ENCODE assay signal across 8 cellular contexts in the genomic region with DNA sequence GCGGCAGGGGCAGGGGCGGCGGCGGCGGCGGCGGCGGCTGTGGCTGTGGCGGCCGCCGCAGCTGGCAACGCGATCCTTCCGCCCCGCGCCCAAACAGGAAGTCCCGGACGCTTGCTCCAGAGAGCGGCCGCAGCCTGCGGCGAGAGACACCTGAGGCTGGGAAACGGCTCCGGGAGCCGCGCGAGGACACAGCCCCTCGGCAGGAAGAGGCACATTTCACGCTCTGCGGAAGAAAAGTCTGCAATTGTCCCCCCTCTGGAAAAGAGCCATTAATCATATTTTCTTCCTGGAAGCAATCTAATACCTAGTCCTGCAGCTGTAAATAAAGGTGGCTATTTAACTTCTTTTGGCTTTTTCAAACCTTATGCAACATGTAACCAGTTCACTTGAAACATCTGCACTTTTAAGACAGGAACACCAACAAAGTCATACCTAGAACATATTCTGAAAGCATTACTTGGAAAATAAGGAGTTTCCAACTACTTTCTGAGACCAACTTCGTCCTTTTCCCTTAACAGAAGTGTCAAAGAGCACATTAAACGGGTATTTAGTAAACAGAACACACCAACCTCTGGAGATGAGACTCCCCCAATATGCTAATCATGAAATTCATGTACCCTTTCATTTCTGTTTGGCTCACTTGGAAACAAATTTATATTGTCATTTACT.
DNase-seq lines count a peak whose midpoint lies in the region; ATAC-seq and TF ChIP-seq lines count a peak whose summit lies in the region.

No MANE protein-coding gene starts in this region.

- H3K4me3 ChIP-seq in OCI-LY1 (ENCODE audit: low read depth, low read length, poor library complexity, severe bottlenecking) (peak overlapping the region; percentile 97), duodenal mucosa (ENCODE audit: low read depth in 1 of 2, low read length in 2 of 2) (peak overlapping the region; percentile 97 to 99)
- peak overlapping the region; percentile 30 for H3K4me3 ChIP-seq in naive thymus-derived CD4-positive, alpha-beta T cell (ENCODE audit: low read length)

- H3K9me3 ChIP-seq in OCI-LY1 (ENCODE audit: low read length) (no peaks in the 10 kb centered on the region), duodenal mucosa (ENCODE audit: control insufficient read depth in 1 of 2, low read length in 2 of 2) (no peaks in the 10 kb centered on the region)
- H3K9me3 ChIP-seq in naive thymus-derived CD4-positive, alpha-beta T cell (ENCODE audit: control insufficient read depth in 2 of 3, low read length in 3 of 3), result no peaks in the 10 kb centered on the region

- H3K27ac ChIP-seq in OCI-LY1 (ENCODE audit: low read depth, low read length, poor library complexity, severe bottlenecking), result peak overlapping the region; percentile 96
- H3K27ac ChIP-seq in duodenal mucosa (ENCODE audit: low read depth, low read length), result peak overlapping the region; percentile 98
- peak overlapping the region; percentile 96 for H3K27ac ChIP-seq in naive thymus-derived CD4-positive, alpha-beta T cell (ENCODE audit: low read depth, low read length)

- peaks cover 2% of the 10 kb centered on the region; the same call in 1 of the 2 replicates for H4K20me1 ChIP-seq in OCI-LY1 (ENCODE audit: insufficient read depth, low read length)

- peak; percentile 72 for DNase-seq in NCI-H2227 treated with DMSO at 0.1 percent for 48 hours (lab: John Stamatoyannopoulos, UW)
- DNase-seq in NCI-H2227 (lab: John Stamatoyannopoulos, UW; ENCODE audit: unreplicated experiment), result no peak
- no peak for DNase-seq in naive thymus-derived CD4-positive, alpha-beta T cell
- DNase-seq in globus pallidus (ENCODE audit: low spot score), result no peak
- DNase-seq in iPS-NIHi7 (ENCODE audit: extremely low spot score), result no peak

- peaks cover 0 to 4% (median 0%) of the 10 kb centered on the region in 11 donors for H3K9me3 Mint-ChIP-seq in naive thymus-derived CD4-positive, alpha-beta T cell

- H3K4me1 Mint-ChIP-seq in naive thymus-derived CD4-positive, alpha-beta T cell, result peaks cover 12 to 45% (median 37%) of the 10 kb centered on the region in 7 donors

- peak overlapping the region; percentile 95 for H3K4me2 ChIP-seq in OCI-LY1 (ENCODE audit: low read length)

- intact Hi-C loops in naive thymus-derived CD4-positive, alpha-beta T cell (cut with micrococcal nuclease), result loop anchor here (1.0 to 10.0 kb wide), 6 partner anchors 8 to 570 kb away; a partner anchor contains a TSS

- H3K4me3 Mint-ChIP-seq in naive thymus-derived CD4-positive, alpha-beta T cell, result peak overlapping the region; percentile 90 to 100 (median 92)

- no peaks in the 10 kb centered on the region for H3K27me3 Mint-ChIP-seq in naive thymus-derived CD4-positive, alpha-beta T cell

- ATAC-seq in naive thymus-derived CD4-positive, alpha-beta T cell, result no peak
- ATAC-seq in GM21423 (IDR thresholded peaks at IDR 0.05; ENCODE audit: unreplicated experiment), result no peak

- 0 out of 2 replicates have a peak, but pooled peaks cover 10% of the 10 kb centered on the region for H3F3A ChIP-seq in OCI-LY1 (ENCODE audit: insufficient read depth, low read length)

- TF ChIP-seq CTCF in OCI-LY1 (IDR thresholded peaks at IDR 0.05; ENCODE audit: low read length), result no peak

- H3K36me3 ChIP-seq in OCI-LY1 (ENCODE audit: insufficient read depth, low read length), result peaks cover 9% of the 10 kb centered on the region; the same call in 1 of the 2 replicates
- no peaks in the 10 kb centered on the region for H3K36me3 ChIP-seq in duodenal mucosa (ENCODE audit: control insufficient read depth in 1 of 2, insufficient read depth in 2 of 2, low read length in 2 of 2)
- peaks cover 0 to 11% (median 0%) of the 10 kb centered on the region in 3 experiments for H3K36me3 ChIP-seq in naive thymus-derived CD4-positive, alpha-beta T cell (ENCODE audit: control insufficient read depth in 2 of 3, insufficient read depth in 3 of 3, low read length in 3 of 3)

- peaks cover 36% of the 10 kb centered on the region for H3K79me2 ChIP-seq in OCI-LY1 (ENCODE audit: insufficient read depth, low read length)

- peaks cover 0 to 7% (median 0%) of the 10 kb centered on the region in 5 donors for H3K36me3 Mint-ChIP-seq in naive thymus-derived CD4-positive, alpha-beta T cell

- CTCF ChIA-PET in naive thymus-derived CD4-positive, alpha-beta T cell (lab: Charles Lee), result interaction anchor here (0.6 to 2.3 kb wide), 3 partner anchors 16 to 445 kb away, joined by 3 to 12 read pairs (median 4); no protein-coding TSS in a partner anchor

- POLR2A ChIA-PET in naive thymus-derived CD4-positive, alpha-beta T cell (lab: Charles Lee), result interaction anchor here (0.7 to 4.6 kb wide), 9 partner anchors 11 to 472 kb away, joined by 3 to 36 read pairs (median 5); a partner anchor contains a TSS

- H3K4me1 ChIP-seq in OCI-LY1 (ENCODE audit: insufficient read depth, low read length, severe bottlenecking), result peaks cover 41% of the 10 kb centered on the region
- peaks cover 17 to 20% of the 10 kb centered on the region in 2 donors for H3K4me1 ChIP-seq in duodenal mucosa (ENCODE audit: control insufficient read depth in 1 of 2, insufficient read depth in 2 of 2, low read length in 2 of 2)
- H3K4me1 ChIP-seq in naive thymus-derived CD4-positive, alpha-beta T cell (ENCODE audit: control insufficient read depth in 2 of 2, insufficient read depth in 2 of 2, low read length in 2 of 2), result peaks cover 16 to 24% of the 10 kb centered on the region in 2 donors

- H3K27ac Mint-ChIP-seq in naive thymus-derived CD4-positive, alpha-beta T cell, result peak overlapping the region; percentile 85 to 100 (median 95)

- H3K27me3 ChIP-seq in OCI-LY1 (ENCODE audit: insufficient read depth, low read length), result no peaks in the 10 kb centered on the region
- H3K27me3 ChIP-seq in duodenal mucosa (ENCODE audit: control insufficient read depth in 1 of 2, insufficient read depth in 2 of 2, low read length in 2 of 2), result no peaks in the 10 kb centered on the region
- no peaks in the 10 kb centered on the region for H3K27me3 ChIP-seq in naive thymus-derived CD4-positive, alpha-beta T cell (ENCODE audit: control insufficient read depth in 2 of 2, insufficient read depth in 2 of 2, low read length in 2 of 2)

- no peaks in the 10 kb centered on the region for H3K9me2 ChIP-seq in OCI-LY1 (ENCODE audit: low read depth, low read length)

- peak overlapping the region; percentile 95 for H3K9ac ChIP-seq in OCI-LY1 (ENCODE audit: low read length)
- H3K9ac ChIP-seq in duodenal mucosa (ENCODE audit: low read depth in 1 of 2, low read length in 2 of 2), result peak overlapping the region; percentile 21 to 87

- H2AFZ ChIP-seq in OCI-LY1 (ENCODE audit: low read length), result peak overlapping the region; percentile 63

Comparison
In these comparisons a context has a peak if more than half of its experiments do, and no peak if none do; other contexts are left out.
1. H3K4me3 ChIP-seq: peak in every context shown above with its lines; median percentile 98 in duodenal mucosa; 97 in OCI-LY1; 30 in naive thymus-derived CD4-positive, alpha-beta T cell.